In genomic region chr14:105947599-105947998, GRCh38 we compare ENCODE assay signal across 28 cellular contexts.
"Had no signal": no experiment of that assay in that cellular context is flagged by ENCODE, and none has a peak within 500 bp of the region (broad histone marks: within the 10 kb centered on the region; RNA-seq: fewer than 3 reads in every experiment).

No MANE protein-coding gene starts in this region.

- H3K36me3 Mint-ChIP-seq: natural killer cell; neural progenitor cell; stimulated activated effector memory CD8-positive, alpha-beta T cell treated with anti-CD3 and anti-CD28 coated beads, Interleukin-12 subunit alpha, Interleukin-12 subunit beta, amount 100 ng/mL, for 72 hours; type B pancreatic cell had no signal

- H3K4me3 Mint-ChIP-seq: natural killer cell; nephron; neural progenitor cell; stimulated activated effector memory CD8-positive, alpha-beta T cell treated with anti-CD3 and anti-CD28 coated beads, Interleukin-12 subunit alpha, Interleukin-12 subunit beta, amount 100 ng/mL, for 72 hours; stimulated activated naive B cell treated with anti-CD40 and anti-IgM and Interleukin-4, amounts not matched to agents 10 μg/mL and 1 μg/mL and 100 μg/mL, for 72 hours; stimulated activated naive CD8-positive, alpha-beta T cell treated with anti-CD3 and anti-CD28 coated beads, Interleukin-15, Interleukin-2, amounts not matched to agents 100 ng/mL and 50 ng/mL, for 24 hours; type B pancreatic cell had no signal

- DNase-seq: natural killer cell; occipital lobe; ovary; posterior cingulate gyrus; psoas muscle; right cardiac atrium; right lobe of liver; sigmoid colon; small intestine; stimulated activated CD4-positive, alpha-beta T cell treated with anti-CD3 and anti-CD28 coated beads, Interleukin-15, amount 100 ng/mL, for 24 hours; stimulated activated CD4-positive, alpha-beta T cell treated with anti-CD3 and anti-CD28 coated beads, Interleukin-2, amount 100 ng/mL, for 24 hours; stimulated activated CD4-positive, alpha-beta T cell treated with anti-CD3 and anti-CD28 coated beads, Interleukin-2, amount 100 ng/mL, for 48 hours; stimulated activated CD4-positive, alpha-beta T cell treated with anti-CD3 and anti-CD28 coated beads, Interleukin-4, amount 100 ng/mL, for 24 hours; stimulated activated naive B cell treated with anti-CD40 and anti-IgM and Interleukin-4, amounts not matched to agents 10 μg/mL and 1 μg/mL and 100 μg/mL, for 72 hours; stimulated activated naive CD4-positive, alpha-beta T cell treated with Interleukin-2 at 50 U/mL for 16 hours; stomach; thyroid gland; transverse colon; upper lobe of right lung; uterus had no signal

- H3K27me3 ChIP-seq: neural progenitor cell, ovary, right lobe of liver, thyroid gland, transverse colon, upper lobe of right lung, uterus had no signal

- H3K4me1 ChIP-seq: neural progenitor cell, parathyroid adenoma, psoas muscle, sigmoid colon, upper lobe of right lung, uterus had no signal

- H3K4me3 ChIP-seq: neural progenitor cell, ovary, psoas muscle, right lobe of liver, sigmoid colon, stomach, thoracic aorta, thyroid gland, transverse colon, upper lobe of right lung, uterus had no signal

- H3K36me3 ChIP-seq: neural progenitor cell, ovary, right lobe of liver, sigmoid colon, stomach, thoracic aorta, thyroid gland, transverse colon, upper lobe of right lung, uterus had no signal

- H3K27ac Mint-ChIP-seq: natural killer cell; nephron; neural progenitor cell; progenitor cell of endocrine pancreas; stimulated activated effector memory CD8-positive, alpha-beta T cell treated with anti-CD3 and anti-CD28 coated beads, Interleukin-12 subunit alpha, Interleukin-12 subunit beta, amount 100 ng/mL, for 72 hours; stimulated activated naive B cell treated with anti-CD40 and anti-IgM and Interleukin-4, amounts not matched to agents 10 μg/mL and 1 μg/mL and 100 μg/mL, for 72 hours; stimulated activated naive CD8-positive, alpha-beta T cell treated with anti-CD3 and anti-CD28 coated beads, Interleukin-15, Interleukin-2, amounts not matched to agents 100 ng/mL and 50 ng/mL, for 24 hours; type B pancreatic cell had no signal

- H3K9me3 ChIP-seq: ovary, psoas muscle, right lobe of liver, sigmoid colon, stomach, thoracic aorta, thyroid gland, transverse colon, upper lobe of right lung, uterus had no signal

- H3K4me1 Mint-ChIP-seq: nephron, neural progenitor cell had no signal

- ATAC-seq: natural killer cell; psoas muscle; right cardiac atrium; right lobe of liver; stimulated activated effector memory CD8-positive, alpha-beta T cell treated with anti-CD3 and anti-CD28 coated beads, Interleukin-12 subunit alpha, Interleukin-12 subunit beta, amount 100 ng/mL, for 72 hours; stimulated activated naive B cell treated with anti-CD40 and anti-IgM and Interleukin-4, amounts not matched to agents 10 μg/mL and 1 μg/mL and 100 μg/mL, for 72 hours; upper lobe of right lung had no signal

- H3K27me3 Mint-ChIP-seq: progenitor cell of endocrine pancreas; stimulated activated naive B cell treated with anti-CD40 and anti-IgM and Interleukin-4, amounts not matched to agents 10 μg/mL and 1 μg/mL and 100 μg/mL, for 72 hours; stimulated activated naive CD8-positive, alpha-beta T cell treated with anti-CD3 and anti-CD28 coated beads, Interleukin-15, Interleukin-2, amounts not matched to agents 100 ng/mL and 50 ng/mL, for 24 hours; type B pancreatic cell had no signal

- H3K9me3 Mint-ChIP-seq: natural killer cell; stimulated activated effector memory CD8-positive, alpha-beta T cell treated with anti-CD3 and anti-CD28 coated beads, Interleukin-12 subunit alpha, Interleukin-12 subunit beta, amount 100 ng/mL, for 72 hours; stimulated activated naive B cell treated with anti-CD40 and anti-IgM and Interleukin-4, amounts not matched to agents 10 μg/mL and 1 μg/mL and 100 μg/mL, for 72 hours; stimulated activated naive CD8-positive, alpha-beta T cell treated with anti-CD3 and anti-CD28 coated beads, Interleukin-15, Interleukin-2, amounts not matched to agents 100 ng/mL and 50 ng/mL, for 24 hours; type B pancreatic cell had no signal

- H3K27ac ChIP-seq: neural progenitor cell, ovary, parathyroid adenoma, psoas muscle, right lobe of liver, sigmoid colon, stomach, thoracic aorta, thyroid gland, transverse colon, upper lobe of right lung, uterus had no signal
